1 cellular context compared by ENCODE assay signal in genomic region chr20:21190866-21191265, GRCh38.
TF ChIP-seq lines count a peak whose summit lies in the region.

No MANE protein-coding gene starts in this region.

TF ChIP-seq in GM23338, 12 proteins besides CTCF, POLR2A, EP300 and RAD21 (continued from another document):
- no peak for TF ChIP-seq ZNF462 (CRISPR knock-in tag; IDR thresholded peaks at IDR 0.05)
- TF ChIP-seq ETS1 (IDR thresholded peaks at IDR 0.05) = no peak
- no peak for TF ChIP-seq CREB1 (CRISPR knock-in tag; IDR thresholded peaks at IDR 0.05; ENCODE audit: low read depth)
- no peak for TF ChIP-seq STAT1 (IDR thresholded peaks at IDR 0.05; ENCODE audit: unreplicated experiment)
- TF ChIP-seq EZH2 (IDR thresholded peaks at IDR 0.05; ENCODE audit: low read depth, unreplicated experiment) = no peak
- no peak for TF ChIP-seq ZNF114 (CRISPR knock-in tag; IDR thresholded peaks at IDR 0.05)
- no peak for TF ChIP-seq NANOG (IDR thresholded peaks at IDR 0.05; ENCODE audit: borderline replicate concordance)
